8 cellular contexts compared by ENCODE assay signal in genomic region chr15:90664650-90665287, GRCh38. TPM values are rescaled to one million over a fixed set of nuclear protein-coding genes. Genes with fewer than 3 reads are reported as not detected.
A peak's percentile ranks its signal among the peaks of the same experiment; 100 is the strongest.
DNase-seq lines count a peak whose midpoint lies in the region; ATAC-seq and TF ChIP-seq lines count a peak whose summit lies in the region.

No MANE protein-coding gene starts in this region.

- H3K27ac Mint-ChIP-seq in activated CD8-positive, alpha-beta T cell treated with anti-CD3 and anti-CD28 coated beads, Interleukin-2, amount 10 ng/mL, durations not matched to agents 7 days and 5 days: peak overlapping the region; percentile 93

- POLR2A ChIA-PET in activated CD8-positive, alpha-beta T cell treated with anti-CD3 and anti-CD28 coated beads, Interleukin-2, amount 10 ng/mL, durations not matched to agents 7 days and 5 days (lab: Charles Lee): interaction anchor here (0.6 to 3.5 kb wide), 10 partner anchors 8 to 270 kb away, joined by 3 to 35 read pairs (median 12); partner anchors contain the start of gene BLM

- H3K9me3 Mint-ChIP-seq in activated CD8-positive, alpha-beta T cell treated with anti-CD3 and anti-CD28 coated beads, Interleukin-2, amount 10 ng/mL, durations not matched to agents 7 days and 5 days (ENCODE audit: insufficient read depth): no peaks in the 10 kb centered on the region

- H3K4me3 Mint-ChIP-seq in activated CD8-positive, alpha-beta T cell treated with anti-CD3 and anti-CD28 coated beads, Interleukin-2, amount 10 ng/mL, durations not matched to agents 7 days and 5 days: peak overlapping the region; percentile 84

- peak; percentile 55 for DNase-seq in DMS53 (lab: John Stamatoyannopoulos, UW)
- DNase-seq in DMS53 treated with DMSO at 0.1 percent for 48 hours (lab: John Stamatoyannopoulos, UW; ENCODE audit: unreplicated experiment): no peak
- DNase-seq in activated CD8-positive, alpha-beta T cell treated with anti-CD3 and anti-CD28 coated beads, Interleukin-2, amount 10 ng/mL, durations not matched to agents 7 days and 5 days: no peak
- DNase-seq in Right ventricle myocardium superior: peak; percentile 77
- peak in 1 of 2 donors; percentile 47 for DNase-seq in gastrocnemius medialis

- H3K9me3 ChIP-seq in gastrocnemius medialis: no peaks in the 10 kb centered on the region

- H3K4me3 ChIP-seq in gastrocnemius medialis: peak overlapping the region; percentile 68 to 94 (median 70)

- H3K36me3 ChIP-seq in gastrocnemius medialis: no peaks in the 10 kb centered on the region

- ATAC-seq in HG03066 (IDR thresholded peaks at IDR 0.05; ENCODE audit: low read depth, unreplicated experiment) (peak; percentile 9), Right ventricle myocardium superior (ENCODE audit: poor library complexity) (peak; percentile 79), gastrocnemius medialis (peak; percentile 19 to 23), GM18858 (IDR thresholded peaks at IDR 0.05; ENCODE audit: unreplicated experiment) (no peak), HG02970 (IDR thresholded peaks at IDR 0.05; ENCODE audit: low FRiP score, unreplicated experiment) (no peak)
- peak; percentile 2 for ATAC-seq in activated CD8-positive, alpha-beta T cell treated with anti-CD3 and anti-CD28 coated beads, Interleukin-2, amount 10 ng/mL, durations not matched to agents 7 days and 5 days

- peaks cover 35% of the 10 kb centered on the region for H3K36me3 Mint-ChIP-seq in activated CD8-positive, alpha-beta T cell treated with anti-CD3 and anti-CD28 coated beads, Interleukin-2, amount 10 ng/mL, durations not matched to agents 7 days and 5 days (ENCODE audit: low read depth)

- peaks cover 71% of the 10 kb centered on the region for H3K4me1 Mint-ChIP-seq in activated CD8-positive, alpha-beta T cell treated with anti-CD3 and anti-CD28 coated beads, Interleukin-2, amount 10 ng/mL, durations not matched to agents 7 days and 5 days (ENCODE audit: low read depth)

- peaks cover 23 to 29% of the 10 kb centered on the region in 2 donors for H3K4me1 ChIP-seq in gastrocnemius medialis

- no peak for TF ChIP-seq CTCF in gastrocnemius medialis (IDR thresholded peaks at IDR 0.05 in 4 of 5, conservative IDR thresholded peaks at IDR 0.05 in 1 of 5)

- H3K27me3 ChIP-seq in gastrocnemius medialis: no peaks in the 10 kb centered on the region

- intact Hi-C loops in Right ventricle myocardium superior (cut with DNase I): no loop called here
- intact Hi-C loops in gastrocnemius medialis (cut with DNase I; ENCODE audit: low total_unique reads): loop anchor here (5.0 kb wide), 1 partner anchor 208 kb away; no protein-coding TSS in a partner anchor

- no peak for TF ChIP-seq POLR2A in gastrocnemius medialis (IDR thresholded peaks at IDR 0.05)

- peak overlapping the region; percentile 81 to 87 (median 84) for H3K27ac ChIP-seq in gastrocnemius medialis

- peaks cover 1% of the 10 kb centered on the region for H3K27me3 Mint-ChIP-seq in activated CD8-positive, alpha-beta T cell treated with anti-CD3 and anti-CD28 coated beads, Interleukin-2, amount 10 ng/mL, durations not matched to agents 7 days and 5 days (ENCODE audit: low read depth)

- CTCF ChIA-PET in activated CD8-positive, alpha-beta T cell treated with anti-CD3 and anti-CD28 coated beads, Interleukin-2, amount 10 ng/mL, durations not matched to agents 7 days and 5 days (lab: Charles Lee): interaction anchor here (0.7 to 4.0 kb wide), 6 partner anchors 13 to 539 kb away, joined by 4 to 21 read pairs (median 6); no protein-coding TSS in a partner anchor

- in situ Hi-C loops in gastrocnemius medialis (cut with MboI; ENCODE audit: low sequenced_read_pairs in 4 of 4): no loop called here

RNA-seq across cellular contexts. Expression of gene BLM, which starts 52.4 kb away (rescaled TPM):
- 10 to 100 TPM; 52.3 to 57.4 TPM for total RNA-seq in activated CD8-positive, alpha-beta T cell treated with anti-CD3 and anti-CD28 coated beads, Interleukin-2, amount 10 ng/mL, durations not matched to agents 7 days and 5 days
- total RNA-seq in Right ventricle myocardium superior (37.0 TPM), gastrocnemius medialis (10 to 100 TPM; 11.6 to 18.2 (median 14.5) TPM)

Comparison
In these comparisons a context has a peak if more than half of its experiments do, and no peak if none do; other contexts are left out.
1. DNase-seq: peak in DMS53 (single experiment) and Right ventricle myocardium superior (single experiment); none in DMS53 treated with DMSO at 0.1 percent for 48 hours (single experiment) and activated CD8-positive, alpha-beta T cell treated with anti-CD3 and anti-CD28 coated beads, Interleukin-2, amount 10 ng/mL, durations not matched to agents 7 days and 5 days (single experiment).
2. ATAC-seq: peak in HG03066 (single experiment), activated CD8-positive, alpha-beta T cell treated with anti-CD3 and anti-CD28 coated beads, Interleukin-2, amount 10 ng/mL, durations not matched to agents 7 days and 5 days (single experiment), Right ventricle myocardium superior (single experiment) and gastrocnemius medialis (2 of 2); none in GM18858 (single experiment) and HG02970 (single experiment).